1 cellular context compared by ENCODE assay signal in the genomic region with DNA sequence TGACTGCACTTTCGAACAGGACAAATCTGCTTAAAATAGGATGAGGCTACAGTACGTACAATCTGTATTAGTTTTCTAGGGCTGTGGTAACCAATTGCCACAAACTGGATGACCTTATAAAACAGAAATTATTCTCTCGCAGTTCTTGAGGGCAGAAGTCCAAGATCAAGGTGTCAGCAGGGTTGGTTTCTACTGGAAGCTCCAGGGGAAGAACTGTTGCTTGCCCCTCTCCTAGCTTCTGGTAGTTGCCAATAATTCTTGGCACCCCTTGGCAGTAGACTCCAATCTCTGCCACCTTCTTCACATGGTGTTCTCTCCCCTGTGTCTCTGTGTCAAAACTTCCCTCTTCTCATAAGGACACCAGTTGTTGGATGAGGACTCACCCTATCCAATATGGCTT.
TF ChIP-seq lines count a peak whose summit lies in the region.

No MANE protein-coding gene starts in this region.

TF ChIP-seq in HCT116, 20 proteins besides CTCF, POLR2A, EP300 and RAD21 (continued from another document):
- no peak for TF ChIP-seq MAX (IDR thresholded peaks at IDR 0.05)
- no peak for TF ChIP-seq SIN3A (IDR thresholded peaks at IDR 0.05; ENCODE audit: low read depth)
- TF ChIP-seq ELF1 (IDR thresholded peaks at IDR 0.05; ENCODE audit: borderline replicate concordance, low read depth), result no peak
- no peak for TF ChIP-seq EZH2 (IDR thresholded peaks at IDR 0.05)
- no peak for TF ChIP-seq ZNF274 (IDR thresholded peaks at IDR 0.05; ENCODE audit: low read depth, low read length)
